ENCODE assay signal across 8 cellular contexts in the genomic region with DNA sequence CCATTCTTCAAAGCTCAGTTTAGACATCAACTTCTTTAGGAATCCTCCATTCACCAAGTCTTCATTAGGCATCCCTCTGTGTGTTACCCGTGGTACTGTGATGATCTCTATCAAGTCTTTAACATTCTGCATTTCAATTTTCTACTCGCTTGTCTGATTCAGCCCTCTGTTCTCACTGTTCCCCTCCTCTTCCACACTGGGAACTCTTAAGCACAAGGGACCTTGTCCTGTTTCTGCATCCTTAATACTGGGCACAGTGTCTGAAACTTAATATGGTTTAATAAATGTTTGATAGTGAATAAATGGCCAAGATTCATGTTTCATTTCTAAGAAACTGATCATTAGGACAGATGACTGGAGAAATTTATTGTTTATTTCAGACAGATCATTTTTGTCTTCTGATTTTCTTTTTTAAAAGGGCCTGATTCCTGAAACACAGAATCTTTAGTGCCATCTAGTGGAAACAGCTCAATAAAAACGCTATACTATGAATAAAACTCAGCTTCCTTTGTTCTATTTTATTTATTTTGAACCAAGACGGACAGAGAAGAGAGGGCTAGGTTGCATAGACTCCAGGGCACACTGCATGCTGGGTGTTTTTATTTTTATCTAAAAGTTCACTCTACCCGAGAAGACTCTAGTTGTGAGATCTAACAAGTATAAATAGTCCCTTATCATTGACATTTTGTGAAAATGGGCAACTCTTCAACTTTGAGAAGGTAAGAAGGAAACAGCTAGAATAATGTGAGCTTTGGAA. TPM values are rescaled to one million over a fixed set of nuclear protein-coding genes. Genes with fewer than 3 reads are reported as not detected.
DNase-seq lines count a peak whose midpoint lies in the region; ATAC-seq, FAIRE-seq and TF ChIP-seq lines count a peak whose summit lies in the region.

No MANE protein-coding gene starts in this region.

- peaks cover 0 to 7% of the 10 kb centered on the region in 2 donors for H3K4me1 ChIP-seq in lung (ENCODE audit: control insufficient read depth in 2 of 2, insufficient read depth in 2 of 2, low read length in 2 of 2)

- H3K27ac ChIP-seq in lung (ENCODE audit: low read depth in 1 of 2, low read length in 1 of 2) = peak overlapping the region in 1 of 2 donors; percentile 57

- H3K4me3 ChIP-seq in GM12864 (ENCODE audit: low read depth, low read length) (no peak overlapping the region), choroid plexus epithelial cell (ENCODE audit: low read depth, low read length) (no peak overlapping the region), lung (no peak overlapping the region)

- H3K27me3 ChIP-seq in lung (ENCODE audit: control insufficient read depth, insufficient read depth) = no peaks in the 10 kb centered on the region

- TF ChIP-seq CTCF in GM12864 (IDR thresholded peaks at IDR 0.05; ENCODE audit: low read depth, low read length, missing control alignments) (peak; percentile 28), choroid plexus epithelial cell (conservative IDR thresholded peaks at IDR 0.05; ENCODE audit: low read depth, low read length) (peak; percentile 57), lung (IDR thresholded peaks at IDR 0.05; ENCODE audit: control extremely low read depth, extremely low read depth) (peak; percentile 18)

- no peaks in the 10 kb centered on the region for H3K9me3 ChIP-seq in lung (ENCODE audit: control insufficient read depth in 2 of 2, insufficient read depth in 1 of 2, low read length in 1 of 2)

- FAIRE-seq in A204.1 (lab: Jason Lieb, UNC) = peak; percentile 85

- H3K36me3 ChIP-seq in lung (ENCODE audit: control insufficient read depth in 2 of 2, insufficient read depth in 2 of 2, low read length in 2 of 2) = no peaks in the 10 kb centered on the region

- ATAC-seq in lung (ENCODE audit: insufficient read depth, low FRiP score) (peak; percentile 42), GM19397 (IDR thresholded peaks at IDR 0.05; ENCODE audit: unreplicated experiment) (no peak), HG03432 (IDR thresholded peaks at IDR 0.05; ENCODE audit: unreplicated experiment) (no peak)

- DNase-seq in GM12864 (ENCODE audit: low read depth) = no peak
- peak; percentile 33 for DNase-seq in NCI-H345 treated with DMSO at 0.1 percent for 48 hours (lab: John Stamatoyannopoulos, UW; ENCODE audit: unreplicated experiment)
- peak; percentile 79 for DNase-seq in choroid plexus epithelial cell (ENCODE audit: low read depth)
- DNase-seq in lung (ENCODE audit: low spot score) = no peak
- no peak for DNase-seq in NCI-H187 treated with DMSO at 0.1 percent for 48 hours (lab: John Stamatoyannopoulos, UW)

- WGBS in lung, 2 donors = 28 to 33% methylated on average over 5 of the region's 5 CpGs

RNA-seq across cellular contexts. Expression of a gene that starts 7.0 kb away (rescaled TPM):
- total RNA-seq in lung = 1 to 10 TPM; 3.1 to 6.0 TPM
- 1 to 10 TPM in 1 of 2 donors, under 1 TPM in 1; 0.41 to 2.8 TPM for polyA plus RNA-seq in lung

Comparison
In these comparisons a context has a peak if more than half of its experiments do, and no peak if none do; other contexts are left out.
1. DNase-seq: peak in NCI-H345 treated with DMSO at 0.1 percent for 48 hours (single experiment) and choroid plexus epithelial cell (single experiment); none in GM12864 (single experiment), lung (single experiment) and NCI-H187 treated with DMSO at 0.1 percent for 48 hours (single experiment).
2. Peak in every context shown above with its lines, with median percentiles within 50 percentile points of each other: CTCF ChIP-seq.